In genomic region chr4:71494539-71494938, GRCh38 we compare ENCODE assay signal across 13 cellular contexts.
"Had no signal": no experiment of that assay in that cellular context is flagged by ENCODE, and none has a peak within 500 bp of the region (broad histone marks: within the 10 kb centered on the region; RNA-seq: fewer than 3 reads in every experiment).

No MANE protein-coding gene starts in this region.

- ATAC-seq: lower lobe of right lung; natural killer cell treated with Interleukin-12 subunit alpha and Interleukin-12 subunit beta and Interleukin-15 and Interleukin-18, amount 100 ng/mL, for 72 hours; pancreas; stimulated activated effector memory CD8-positive, alpha-beta T cell treated with anti-CD3 and anti-CD28 coated beads, Interleukin-12 subunit alpha, Interleukin-12 subunit beta, amount 100 ng/mL, for 72 hours had no signal

- H3K27ac ChIP-seq: lower lobe of right lung, neutrophil, pancreas, sigmoid colon, stomach, VCaP had no signal

- H3K4me1 ChIP-seq: lower lobe of right lung, pancreas, sigmoid colon, stomach had no signal

- H3K9me3 ChIP-seq: lower lobe of right lung, neutrophil, pancreas, sigmoid colon, stomach had no signal

- DNase-seq: activated CD4-positive, alpha-beta T cell treated with anti-CD3 and anti-CD28 coated beads, Interleukin-2, amount 50 U/mL, for 48 hours; activated naive CD8-positive, alpha-beta T cell treated with anti-CD3 and anti-CD28 coated beads for 36 hours; amniotic stem cell; islet precursor cell; lower lobe of right lung; pancreas; sigmoid colon; stimulated activated CD4-positive, alpha-beta T cell treated with anti-CD3 and anti-CD28 coated beads, Interleukin-4, amount 100 ng/mL, for 24 hours; stomach had no signal

- H3K27me3 ChIP-seq: neutrophil, pancreas, sigmoid colon, stomach had no signal

- H3K36me3 ChIP-seq: lower lobe of right lung, neutrophil, pancreas, sigmoid colon, stomach had no signal

- H3K4me3 ChIP-seq: lower lobe of right lung, pancreas, sigmoid colon, stomach had no signal
